ENCODE assay signal across 8 cellular contexts in genomic region chr6:36851149-36851614, GRCh38. TPM values are rescaled to one million over a fixed set of nuclear protein-coding genes. Genes with fewer than 3 reads are reported as not detected.
DNase-seq lines count a peak whose midpoint lies in the region; ATAC-seq, FAIRE-seq and TF ChIP-seq lines count a peak whose summit lies in the region.

No MANE protein-coding gene starts in this region.

- no peak for TF ChIP-seq POLR2A in H54 (IDR thresholded peaks at IDR 0.05; ENCODE audit: low read depth, low read length)

- H3K9me3 Mint-ChIP-seq in CD8-positive, alpha-beta T cell = peaks cover 10% of the 10 kb centered on the region
- no peaks in the 10 kb centered on the region for H3K9me3 Mint-ChIP-seq in activated T-helper 17 cell treated with anti-CD3 and anti-CD28 coated beads, Interleukin-2, amount 50 U/mL, for 72 hours
- no peaks in the 10 kb centered on the region for H3K9me3 Mint-ChIP-seq in progenitor cell of endocrine pancreas (ENCODE audit: low read depth)

- H3K4me1 Mint-ChIP-seq in CD8-positive, alpha-beta T cell (ENCODE audit: low read depth) = peaks cover 2% of the 10 kb centered on the region
- H3K4me1 Mint-ChIP-seq in activated T-helper 17 cell treated with anti-CD3 and anti-CD28 coated beads, Interleukin-2, amount 50 U/mL, for 72 hours = peaks cover 5% of the 10 kb centered on the region
- H3K4me1 Mint-ChIP-seq in progenitor cell of endocrine pancreas (ENCODE audit: low read depth) = peaks cover 12% of the 10 kb centered on the region

- DNase-seq in CD8-positive, alpha-beta T cell = peak in 2 of 7 experiments; percentile 26 to 28
- DNase-seq in H54 (ENCODE audit: insufficient read length, low spot score) (peak; percentile 64), NCI-H460 (ENCODE audit: extremely low read depth, low read depth) (peak; percentile 35), Right ventricle myocardium superior (no peak), progenitor cell of endocrine pancreas (ENCODE audit: low spot score, unreplicated experiment) (peak; percentile 24)

- CTCF ChIA-PET in CD8-positive, alpha-beta T cell (lab: Charles Lee) = interaction anchor here (0.7 to 6.0 kb wide), 8 partner anchors 9 to 349 kb away, joined by 3 to 56 read pairs (median 4); partner anchors contain the start of gene PPIL1

- POLR2A ChIA-PET in CD8-positive, alpha-beta T cell (lab: Charles Lee) = no interaction called here

- H3K4me3 ChIP-seq in CD8-positive, alpha-beta T cell (ENCODE audit: low read depth, low read length) = no peak overlapping the region

- H3K4me3 Mint-ChIP-seq in CD8-positive, alpha-beta T cell = no peak overlapping the region
- no peak overlapping the region for H3K4me3 Mint-ChIP-seq in activated T-helper 17 cell treated with anti-CD3 and anti-CD28 coated beads, Interleukin-2, amount 50 U/mL, for 72 hours
- no peak overlapping the region for H3K4me3 Mint-ChIP-seq in progenitor cell of endocrine pancreas (ENCODE audit: low read depth)

- no peak for ATAC-seq in CD8-positive, alpha-beta T cell
- ATAC-seq in activated T-helper 17 cell treated with anti-CD3 and anti-CD28 coated beads, Interleukin-2, amount 50 U/mL, for 72 hours (replicated peaks) = peak; percentile 29
- ATAC-seq in Right ventricle myocardium superior (ENCODE audit: poor library complexity) = peak; percentile 28
- ATAC-seq in HG03045 (IDR thresholded peaks at IDR 0.05; ENCODE audit: unreplicated experiment) = no peak
- ATAC-seq in HG03378 (IDR thresholded peaks at IDR 0.05; ENCODE audit: unreplicated experiment) = no peak

- no peaks in the 10 kb centered on the region for H3K27me3 ChIP-seq in CD8-positive, alpha-beta T cell (ENCODE audit: insufficient read depth, low read length)

- H3K27ac Mint-ChIP-seq in CD8-positive, alpha-beta T cell = no peak overlapping the region
- H3K27ac Mint-ChIP-seq in activated T-helper 17 cell treated with anti-CD3 and anti-CD28 coated beads, Interleukin-2, amount 50 U/mL, for 72 hours = no peak overlapping the region
- no peak overlapping the region for H3K27ac Mint-ChIP-seq in progenitor cell of endocrine pancreas

- H3K27me3 Mint-ChIP-seq in CD8-positive, alpha-beta T cell (ENCODE audit: low read depth) = no peaks in the 10 kb centered on the region
- H3K27me3 Mint-ChIP-seq in activated T-helper 17 cell treated with anti-CD3 and anti-CD28 coated beads, Interleukin-2, amount 50 U/mL, for 72 hours = no peaks in the 10 kb centered on the region
- peaks cover 20% of the 10 kb centered on the region for H3K27me3 Mint-ChIP-seq in progenitor cell of endocrine pancreas

- no peaks in the 10 kb centered on the region for H3K4me1 ChIP-seq in CD8-positive, alpha-beta T cell (ENCODE audit: insufficient read depth, low read length)

- H3K9me3 ChIP-seq in CD8-positive, alpha-beta T cell (ENCODE audit: low read length) = peaks cover 4% of the 10 kb centered on the region

- TF ChIP-seq CTCF in CD8-positive, alpha-beta T cell (IDR thresholded peaks at IDR 0.05) = peak; percentile 67
- TF ChIP-seq CTCF in progenitor cell of endocrine pancreas (IDR thresholded peaks at IDR 0.05; ENCODE audit: unreplicated experiment) = peak; percentile 86

- peak; percentile 78 for FAIRE-seq in H54 (lab: Jason Lieb, UNC)

- peaks cover 10% of the 10 kb centered on the region for H3K36me3 ChIP-seq in CD8-positive, alpha-beta T cell (ENCODE audit: insufficient read depth, low read length)

- peaks cover 57% of the 10 kb centered on the region for H3K36me3 Mint-ChIP-seq in CD8-positive, alpha-beta T cell
- H3K36me3 Mint-ChIP-seq in activated T-helper 17 cell treated with anti-CD3 and anti-CD28 coated beads, Interleukin-2, amount 50 U/mL, for 72 hours (ENCODE audit: low read depth) = peaks cover 44% of the 10 kb centered on the region
- peaks cover 6% of the 10 kb centered on the region for H3K36me3 Mint-ChIP-seq in progenitor cell of endocrine pancreas (ENCODE audit: insufficient read depth)

- no peak overlapping the region for H3K27ac ChIP-seq in CD8-positive, alpha-beta T cell (ENCODE audit: low read depth, low read length)

- intact Hi-C loops in CD8-positive, alpha-beta T cell (cut with DNase I, micrococcal nuclease) = loop anchor here (1.0 to 5.0 kb wide), 3 partner anchors 27 to 234 kb away; no protein-coding TSS in a partner anchor
- intact Hi-C loops in Right ventricle myocardium superior (cut with DNase I) = loop anchor here (10.0 kb wide), 1 partner anchor 246 kb away; no protein-coding TSS in a partner anchor

RNA-seq across cellular contexts. Expression of gene CPNE5, which starts 11.9 kb away (rescaled TPM):
- under 1 TPM; 0.33 to 0.49 TPM for total RNA-seq in CD8-positive, alpha-beta T cell
- total RNA-seq in NCI-H460 (2014; rRNA removed; shearing (Covaris generic)) = 0.07 and 0.63 TPM in 2 replicates
- not detected in 2 replicates for polyA plus RNA-seq in NCI-H460 (2014; cell fraction: nucleus; rRNA removed)
- total RNA-seq in activated T-helper 17 cell treated with anti-CD3 and anti-CD28 coated beads, Interleukin-2, amount 50 U/mL, for 72 hours = 1 to 10 TPM; 2.2 to 3.9 TPM
- total RNA-seq in Right ventricle myocardium superior (10.0 TPM), progenitor cell of endocrine pancreas (0.16 and 0.24 TPM in 2 replicates)

RNA-seq across cellular contexts. Expression of gene PPIL1, which starts 23.4 kb away (rescaled TPM):
- total RNA-seq in CD8-positive, alpha-beta T cell = 1 to 10 TPM; 2.4 TPM
- 44.7 and 47.7 TPM in 2 replicates for total RNA-seq in NCI-H460 (2014; rRNA removed; shearing (Covaris generic))
- polyA plus RNA-seq in NCI-H460 (2014; cell fraction: nucleus; rRNA removed) = 19.3 and 23.9 TPM in 2 replicates
- total RNA-seq in activated T-helper 17 cell treated with anti-CD3 and anti-CD28 coated beads, Interleukin-2, amount 50 U/mL, for 72 hours = 10 to 100 TPM; 23.6 to 60.3 TPM
- total RNA-seq in Right ventricle myocardium superior = 65.2 TPM
- 53.1 and 53.2 TPM in 2 replicates for total RNA-seq in progenitor cell of endocrine pancreas

RNA-seq across cellular contexts. Expression of gene C6orf89, which starts 34.6 kb away (rescaled TPM):
- 10 to 100 TPM; 22.2 TPM for total RNA-seq in CD8-positive, alpha-beta T cell
- total RNA-seq in NCI-H460 (2014; rRNA removed; shearing (Covaris generic)) = 21.9 and 22.4 TPM in 2 replicates
- polyA plus RNA-seq in NCI-H460 (2014; cell fraction: nucleus; rRNA removed) = 16.6 and 19.6 TPM in 2 replicates
- total RNA-seq in activated T-helper 17 cell treated with anti-CD3 and anti-CD28 coated beads, Interleukin-2, amount 50 U/mL, for 72 hours = 10 to 100 TPM; 39.3 to 47.0 TPM
- 73.2 TPM for total RNA-seq in Right ventricle myocardium superior
- total RNA-seq in progenitor cell of endocrine pancreas = 29.9 and 31.7 TPM in 2 replicates

Comparison
In these comparisons a context has a peak if more than half of its experiments do, and no peak if none do; other contexts are left out.
1. ATAC-seq: peak in activated T-helper 17 cell treated with anti-CD3 and anti-CD28 coated beads, Interleukin-2, amount 50 U/mL, for 72 hours (single experiment) and Right ventricle myocardium superior (single experiment); none in CD8-positive, alpha-beta T cell (single experiment), HG03045 (single experiment) and HG03378 (single experiment).
2. RNA of gene PPIL1, which starts 23.4 kb away (total RNA-seq): 65.2 TPM in Right ventricle myocardium superior (single experiment), 23.6 to 60.3 TPM in activated T-helper 17 cell treated with anti-CD3 and anti-CD28 coated beads, Interleukin-2, amount 50 U/mL, for 72 hours, 53.1 to 53.2 TPM in progenitor cell of endocrine pancreas and 44.7 to 47.7 TPM in NCI-H460; 2.4 TPM in CD8-positive, alpha-beta T cell; every median in the first group is over 4 times any median in the second.